7 cellular contexts compared by ENCODE assay signal in genomic region chr4:2220016-2220620, GRCh38. TPM values are rescaled to one million over a fixed set of nuclear protein-coding genes. Genes with fewer than 3 reads are reported as not detected.
A peak's percentile ranks its signal among the peaks of the same experiment; 100 is the strongest.
DNase-seq lines count a peak whose midpoint lies in the region; TF ChIP-seq lines count a peak whose summit lies in the region.

No MANE protein-coding gene starts in this region.

- CTCF ChIA-PET in RWPE1 (lab: Yijun Ruan, JAX), result interaction anchor here (0.6 to 1.6 kb wide), 8 partner anchors 21 to 402 kb away, joined by 3 to 5 read pairs (median 3); no protein-coding TSS in a partner anchor

- H3K9me3 ChIP-seq in suprapubic skin, result no peaks in the 10 kb centered on the region

- H3K4me1 Mint-ChIP-seq in activated T-helper 2 cell treated with anti-CD3 and anti-CD28 coated beads, Interferon-gamma antibody, Interleukin-2, Interleukin-4, amounts not matched to agents 10 μg/mL and 5 μg/mL and 100 μg/mL, durations not matched to agents 14 hours and 24 hours and 36 hours (ENCODE audit: low read depth), result peaks cover 8% of the 10 kb centered on the region

- DNase-seq in KBM-7 (peak; percentile 78), RWPE1 (ENCODE audit: low spot score) (peak; percentile 37), foreskin fibroblast (peak; percentile 56 to 86), nucleus accumbens (lab: John Stamatoyannopoulos, UW) (peak in 49 of 56 donors; percentile 17 to 86 (median 51)), suprapubic skin (ENCODE audit: low spot score in 2 of 2) (peak; percentile 73 to 86)
- DNase-seq in activated T-helper 2 cell treated with anti-CD3 and anti-CD28 coated beads, Interferon-gamma antibody, Interleukin-2, Interleukin-4, amounts not matched to agents 10 μg/mL and 5 μg/mL and 100 μg/mL, durations not matched to agents 14 hours and 24 hours and 36 hours (ENCODE audit: low spot score), result peak; percentile 66

- TF ChIP-seq EP300 in suprapubic skin (IDR thresholded peaks at IDR 0.05), result no peak

- H3K36me3 Mint-ChIP-seq in activated T-helper 2 cell treated with anti-CD3 and anti-CD28 coated beads, Interferon-gamma antibody, Interleukin-2, Interleukin-4, amounts not matched to agents 10 μg/mL and 5 μg/mL and 100 μg/mL, durations not matched to agents 14 hours and 24 hours and 36 hours (ENCODE audit: low read depth), result peaks cover 3% of the 10 kb centered on the region

- no peak overlapping the region for H3K27ac Mint-ChIP-seq in activated T-helper 2 cell treated with anti-CD3 and anti-CD28 coated beads, Interferon-gamma antibody, Interleukin-2, Interleukin-4, amounts not matched to agents 10 μg/mL and 5 μg/mL and 100 μg/mL, durations not matched to agents 14 hours and 24 hours and 36 hours

- no peak for TF ChIP-seq POLR2A in suprapubic skin (IDR thresholded peaks at IDR 0.05)

- peak; percentile 92 for TF ChIP-seq CTCF in GM12874 (IDR thresholded peaks at IDR 0.05; ENCODE audit: insufficient read depth, low read depth, low read length)
- TF ChIP-seq CTCF in RWPE1 (conservative IDR thresholded peaks at IDR 0.05; ENCODE audit: low read depth), result peak; percentile 90
- TF ChIP-seq CTCF in foreskin fibroblast (IDR thresholded peaks at IDR 0.05; ENCODE audit: low read depth, low read length), result peak; percentile 92
- TF ChIP-seq CTCF in suprapubic skin (IDR thresholded peaks at IDR 0.05), result peak; percentile 65 to 83

- no peaks in the 10 kb centered on the region for H3K27me3 ChIP-seq in suprapubic skin

- POLR2A ChIA-PET in RWPE1 (lab: Yijun Ruan, JAX; ENCODE audit: low non-redundant PET), result interaction anchor here (0.6 kb wide), 1 partner anchor 286 kb away, joined by 4 read pairs; no protein-coding TSS in a partner anchor

- H3K36me3 ChIP-seq in suprapubic skin, result peaks cover 10% of the 10 kb centered on the region

- H3K9me3 Mint-ChIP-seq in activated T-helper 2 cell treated with anti-CD3 and anti-CD28 coated beads, Interferon-gamma antibody, Interleukin-2, Interleukin-4, amounts not matched to agents 10 μg/mL and 5 μg/mL and 100 μg/mL, durations not matched to agents 14 hours and 24 hours and 36 hours, result no peaks in the 10 kb centered on the region

- no peak overlapping the region for H3K4me3 ChIP-seq in foreskin fibroblast (ENCODE audit: low read depth in 1 of 2, low read length in 2 of 2)
- no peak overlapping the region for H3K4me3 ChIP-seq in suprapubic skin

- H3K27me3 Mint-ChIP-seq in activated T-helper 2 cell treated with anti-CD3 and anti-CD28 coated beads, Interferon-gamma antibody, Interleukin-2, Interleukin-4, amounts not matched to agents 10 μg/mL and 5 μg/mL and 100 μg/mL, durations not matched to agents 14 hours and 24 hours and 36 hours (ENCODE audit: low read depth), result peaks cover 3% of the 10 kb centered on the region

- peaks cover 12% of the 10 kb centered on the region for H3K4me1 ChIP-seq in suprapubic skin

- H3K27ac ChIP-seq in RWPE1 (no peak overlapping the region), suprapubic skin (no peak overlapping the region)

- WGBS in suprapubic skin, result 10% methylated on average over 10 of the region's 10 CpGs

- intact Hi-C loops in activated T-helper 2 cell treated with anti-CD3 and anti-CD28 coated beads, Interferon-gamma antibody, Interleukin-2, Interleukin-4, amounts not matched to agents 10 μg/mL and 5 μg/mL and 100 μg/mL, durations not matched to agents 14 hours and 24 hours and 36 hours (cut with micrococcal nuclease), result loop anchor here (1.0 kb wide), 1 partner anchor 221 kb away; no protein-coding TSS in a partner anchor

- H3K4me3 Mint-ChIP-seq in activated T-helper 2 cell treated with anti-CD3 and anti-CD28 coated beads, Interferon-gamma antibody, Interleukin-2, Interleukin-4, amounts not matched to agents 10 μg/mL and 5 μg/mL and 100 μg/mL, durations not matched to agents 14 hours and 24 hours and 36 hours (ENCODE audit: low read depth), result no peak overlapping the region

- in situ Hi-C loops in KBM-7 (cut with MboI; ENCODE audit: low pct_unique_long_range_greater_than_20kb, low sequenced_read_pairs), result no loop called here

RNA-seq across cellular contexts. Expression of gene HAUS3, which starts 21.8 kb away (rescaled TPM):
- total RNA-seq in activated T-helper 2 cell treated with anti-CD3 and anti-CD28 coated beads, Interferon-gamma antibody, Interleukin-2, Interleukin-4, amounts not matched to agents 10 μg/mL and 5 μg/mL and 100 μg/mL, durations not matched to agents 14 hours and 24 hours and 36 hours, result 17.1 and 18.6 TPM in 2 replicates
- 10 to 100 TPM in 3 of 4 donors, 1 to 10 TPM in 1; 7.6 to 17.9 (median 11.8) TPM for total RNA-seq in suprapubic skin

RNA-seq across cellular contexts. Expression of gene POLN, which starts 21.8 kb away (rescaled TPM):
- 1.3 and 1.4 TPM in 2 replicates for total RNA-seq in activated T-helper 2 cell treated with anti-CD3 and anti-CD28 coated beads, Interferon-gamma antibody, Interleukin-2, Interleukin-4, amounts not matched to agents 10 μg/mL and 5 μg/mL and 100 μg/mL, durations not matched to agents 14 hours and 24 hours and 36 hours
- total RNA-seq in suprapubic skin, result 1 to 10 TPM in 2 of 4 donors, under 1 TPM in 2; 0.91 to 8.0 (median 1.2) TPM

RNA-seq across cellular contexts. Expression of gene MXD4, which starts 41.8 kb away (rescaled TPM):
- total RNA-seq in activated T-helper 2 cell treated with anti-CD3 and anti-CD28 coated beads, Interferon-gamma antibody, Interleukin-2, Interleukin-4, amounts not matched to agents 10 μg/mL and 5 μg/mL and 100 μg/mL, durations not matched to agents 14 hours and 24 hours and 36 hours, result 7.9 and 8.9 TPM in 2 replicates
- 10 to 100 TPM; 52.8 to 76.8 (median 63.3) TPM for total RNA-seq in suprapubic skin
